In genomic region chr10:7457478-7458316, GRCh38 we compare ENCODE assay signal across 1 cellular context.
TF ChIP-seq lines count a peak whose summit lies in the region.

No MANE protein-coding gene starts in this region.

TF ChIP-seq in GM12878, 131 proteins besides CTCF, POLR2A, EP300 and RAD21 (continued from another document and continues in another):
- TF ChIP-seq HSF1 (IDR thresholded peaks at IDR 0.05; ENCODE audit: low read depth, low read length) (no peak), FOXK2 (IDR thresholded peaks at IDR 0.05) (no peak), SREBF2 (IDR thresholded peaks at IDR 0.05; ENCODE audit: low read length) (no peak), TBL1XR1 (IDR thresholded peaks at IDR 0.05; ENCODE audit: low read depth, low read length) (no peak), BHLHE40 (IDR thresholded peaks at IDR 0.05; ENCODE audit: borderline replicate concordance in 1 of 2, low read depth in 2 of 2, low read length in 1 of 2) (peak; percentile 6 to 15; a peak in 1 of 4 replicates), ZNF384 (IDR thresholded peaks at IDR 0.05; ENCODE audit: borderline replicate concordance, low read depth, low read length) (no peak), PBX3 (IDR thresholded peaks at IDR 0.05; ENCODE audit: insufficient replicate concordance, low read depth, low read length) (no peak), TCF12 (IDR thresholded peaks at IDR 0.05; ENCODE audit: low read depth, low read length) (0 out of 2 replicates have a peak, but pooled peaks have one; percentile 47), USF2 (IDR thresholded peaks at IDR 0.05; ENCODE audit: borderline replicate concordance, low read depth, low read length) (no peak), STAT3 (IDR thresholded peaks at IDR 0.05; ENCODE audit: low read depth, low read length) (no peak), ZBTB40 (IDR thresholded peaks at IDR 0.05; ENCODE audit: borderline replicate concordance) (no peak), PML (IDR thresholded peaks at IDR 0.05; ENCODE audit: low read length) (no peak), CREM (IDR thresholded peaks at IDR 0.05; ENCODE audit: low read depth) (peak; percentile 63; the same call in 1 of the 2 replicates), BCL3 (IDR thresholded peaks at IDR 0.05; ENCODE audit: borderline replicate concordance, insufficient read depth, low read depth, low read length, poor library complexity, severe bottlenecking) (no peak), RCOR1 (conservative IDR thresholded peaks at IDR 0.05; ENCODE audit: low read depth, low read length) (no peak), JUNB (IDR thresholded peaks at IDR 0.05) (peak; percentile 74), BCL11A (IDR thresholded peaks at IDR 0.05; ENCODE audit: low read depth, low read length) (peak; percentile 63; the same call in 1 of the 2 replicates), E2F8 (IDR thresholded peaks at IDR 0.05; ENCODE audit: low read depth, partially characterized antibody) (no peak), CREB1 (IDR thresholded peaks at IDR 0.05; ENCODE audit: low read depth) (peak; percentile 58; the same call in 1 of the 2 replicates), RUNX3 (IDR thresholded peaks at IDR 0.05; ENCODE audit: low read length) (peak; percentile 66), MTA2 (IDR thresholded peaks at IDR 0.05; ENCODE audit: low read depth) (peak; percentile 63; the same call in 1 of the 2 replicates), SPI1 (IDR thresholded peaks at IDR 0.05; ENCODE audit: borderline replicate concordance, insufficient read depth, low read depth, low read length) (peak; percentile 70; the same call in 1 of the 2 replicates), FOS (IDR thresholded peaks at IDR 0.05; ENCODE audit: borderline replicate concordance, extremely low read depth, insufficient read length) (no peak), HDAC2 (IDR thresholded peaks at IDR 0.05) (no peak), ZNF24 (IDR thresholded peaks at IDR 0.05) (no peak), BMI1 (IDR thresholded peaks at IDR 0.05; ENCODE audit: borderline replicate concordance) (no peak), IRF4 (IDR thresholded peaks at IDR 0.05; ENCODE audit: low read depth, low read length) (0 out of 2 replicates have a peak, but pooled peaks have one; percentile 3), RELA (IDR thresholded peaks at IDR 0.05; ENCODE audit: borderline replicate concordance, partially characterized antibody) (no peak), HCFC1 (IDR thresholded peaks at IDR 0.05; ENCODE audit: low read length) (no peak), USF1 (IDR thresholded peaks at IDR 0.05; ENCODE audit: borderline replicate concordance, extremely low read length, insufficient read depth, low read depth, low read length) (no peak), ELK1 (IDR thresholded peaks at IDR 0.05; ENCODE audit: low read depth, low read length) (no peak), GATAD2B (conservative IDR thresholded peaks at IDR 0.05; ENCODE audit: low read depth) (no peak), IKZF1 (conservative IDR thresholded peaks at IDR 0.05) (peak; percentile 72), HDAC6 (IDR thresholded peaks at IDR 0.05; ENCODE audit: unreplicated experiment) (no peak), EZH2 (IDR thresholded peaks at IDR 0.05; ENCODE audit: borderline replicate concordance, control insufficient read depth, low read depth, low read length) (no peak), MLLT1 (IDR thresholded peaks at IDR 0.05) (no peak), REST (IDR thresholded peaks at IDR 0.05; ENCODE audit: low read depth, low read length) (no peak)
